Comparison of ENCODE assay signal across 20 cellular contexts in genomic region chr10:17640331-17640816, GRCh38.
"Had no signal": no experiment of that assay in that cellular context is flagged by ENCODE, and none has a peak within 500 bp of the region (broad histone marks: within the 10 kb centered on the region; RNA-seq: fewer than 3 reads in every experiment).

No MANE protein-coding gene starts in this region.

- DNase-seq: IMR-90, Kasumi-1, MM.1S, NCI-H1092 treated with DMSO at 0.1 percent for 48 hours, NCI-H1436 treated with DMSO at 0.1 percent for 48 hours, NCI-H1694, NCI-H187 treated with DMSO at 0.1 percent for 48 hours, NCI-H2029 treated with DMSO at 0.1 percent for 48 hours, NCI-H2171 treated with DMSO at 0.1 percent for 48 hours, NCI-H345, NCI-H446 treated with DMSO at 0.1 percent for 48 hours, NCI-H510A treated with DMSO at 0.1 percent for 48 hours, NCI-H526, Right ventricle myocardium superior, RPMI8226, SIG-M5 had no signal

- H3K27ac ChIP-seq: KMS-11, SJSA1, SK-N-MC had no signal

- FAIRE-seq: RCC 7860 had no signal

- H3K27me3 ChIP-seq: SJSA1 had no signal

- H3K9ac ChIP-seq: KMS-11 had no signal

- H3K4me3 ChIP-seq: SJSA1, SK-N-MC had no signal

- H3K4me2 ChIP-seq: KMS-11 had no signal

- H3K9me3 ChIP-seq: SJSA1 had no signal
